Comparison of ENCODE assay signal across 2 cellular contexts in the genomic region with DNA sequence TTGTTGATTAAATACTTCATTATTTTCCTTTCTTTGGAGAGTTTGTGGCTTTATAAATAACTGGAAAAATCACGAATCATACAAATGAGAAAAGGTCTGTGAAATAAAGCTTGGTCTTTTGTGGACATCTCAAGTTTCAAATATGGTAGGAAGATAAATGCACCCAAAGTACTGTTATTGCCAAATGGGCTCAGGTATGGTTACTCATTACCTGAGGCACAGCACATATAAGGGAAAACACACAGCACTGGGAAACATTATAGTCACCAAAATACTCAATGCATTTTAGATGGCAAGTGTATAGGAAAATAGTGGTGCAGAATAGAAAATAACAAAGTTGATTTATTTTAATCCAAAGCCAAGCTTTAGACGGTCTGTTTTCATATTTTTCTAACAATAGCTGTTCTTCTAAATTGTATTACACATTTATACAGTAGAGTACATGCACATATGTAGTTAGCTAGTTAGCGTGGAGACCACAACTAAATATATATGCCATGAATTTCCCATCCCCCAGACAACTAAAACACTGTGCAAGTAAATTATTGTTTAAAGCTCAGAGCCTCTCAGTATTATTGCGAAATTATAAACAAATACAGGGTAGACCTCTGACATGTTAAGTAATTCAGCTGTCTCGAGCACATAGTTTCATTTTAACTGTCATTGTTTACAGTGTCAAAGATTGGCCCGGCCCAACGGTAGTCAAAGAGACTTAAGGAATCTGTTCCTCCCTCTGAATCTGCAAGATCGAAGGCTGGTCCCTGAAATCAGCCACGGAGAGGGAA.
TF ChIP-seq lines count a peak whose summit lies in the region.

No MANE protein-coding gene starts in this region.

TF ChIP-seq in K562, 482 proteins besides CTCF, POLR2A, EP300 and RAD21:
- TF ChIP-seq, protein P1, sequence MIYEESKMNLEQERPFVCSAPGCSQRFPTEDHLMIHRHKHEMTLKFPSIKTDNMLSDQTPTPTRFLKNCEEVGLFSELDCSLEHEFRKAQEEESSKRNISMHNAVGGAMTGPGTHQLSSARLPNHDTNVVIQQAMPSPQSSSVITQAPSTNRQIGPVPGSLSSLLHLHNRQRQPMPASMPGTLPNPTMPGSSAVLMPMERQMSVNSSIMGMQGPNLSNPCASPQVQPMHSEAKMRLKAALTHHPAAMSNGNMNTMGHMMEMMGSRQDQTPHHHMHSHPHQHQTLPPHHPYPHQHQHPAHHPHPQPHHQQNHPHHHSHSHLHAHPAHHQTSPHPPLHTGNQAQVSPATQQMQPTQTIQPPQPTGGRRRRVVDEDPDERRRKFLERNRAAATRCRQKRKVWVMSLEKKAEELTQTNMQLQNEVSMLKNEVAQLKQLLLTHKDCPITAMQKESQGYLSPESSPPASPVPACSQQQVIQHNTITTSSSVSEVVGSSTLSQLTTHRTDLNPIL (CRISPR knock-in tag; IDR thresholded peaks at IDR 0.05): no peak
- no peak for TF ChIP-seq CEBPG (CRISPR knock-in tag; IDR thresholded peaks at IDR 0.05)
- peak; percentile 31 to 61; a peak in 2 of 4 replicates for TF ChIP-seq CEBPG (tag; conservative IDR thresholded peaks at IDR 0.05 in 1 of 2, IDR thresholded peaks at IDR 0.05 in 1 of 2)
- TF ChIP-seq CEBPB (tag; IDR thresholded peaks at IDR 0.05): peak; percentile 81

TF ChIP-seq in HepG2, 621 proteins besides CTCF, POLR2A, EP300 and RAD21 (continued from another document and continues in another):
- TF ChIP-seq SMAD3 (CRISPR knock-in tag; IDR thresholded peaks at IDR 0.05) (peak; percentile 58; the same call in 1 of the 2 replicates), ZNF296 (CRISPR knock-in tag; conservative IDR thresholded peaks at IDR 0.05) (no peak), PRPF4 (IDR thresholded peaks at IDR 0.05; ENCODE audit: low read depth, low read length, poor library complexity, severe bottlenecking) (no peak), NONO (IDR thresholded peaks at IDR 0.05) (no peak), NONO (CRISPR knock-in tag; conservative IDR thresholded peaks at IDR 0.05) (peak; percentile 72; the same call in 1 of the 2 replicates), ZNF343 (CRISPR knock-in tag; IDR thresholded peaks at IDR 0.05) (no peak), ZNF619 (CRISPR knock-in tag; IDR thresholded peaks at IDR 0.05) (no peak), ZNF121 (CRISPR knock-in tag; IDR thresholded peaks at IDR 0.05) (0 out of 2 replicates have a peak, but pooled peaks have one; percentile 6), FOXK1 (CRISPR knock-in tag; IDR thresholded peaks at IDR 0.05; ENCODE audit: borderline replicate concordance, low read depth) (peak; percentile 82; the same call in 1 of the 2 replicates), ZNF335 (CRISPR knock-in tag; IDR thresholded peaks at IDR 0.05) (no peak), NFIB (CRISPR knock-in tag; IDR thresholded peaks at IDR 0.05; ENCODE audit: borderline replicate concordance) (no peak), ZSCAN9 (CRISPR knock-in tag; IDR thresholded peaks at IDR 0.05; ENCODE audit: borderline replicate concordance) (0 out of 2 replicates have a peak, but pooled peaks have one; percentile 59), ZNF883 (CRISPR knock-in tag; IDR thresholded peaks at IDR 0.05; ENCODE audit: not compliant biosample characterization) (no peak), ZNF383 (CRISPR knock-in tag; IDR thresholded peaks at IDR 0.05; ENCODE audit: borderline replicate concordance) (no peak), NR2F2 (IDR thresholded peaks at IDR 0.05; ENCODE audit: borderline replicate concordance, low read depth) (peak; percentile 95), ZNF441 (CRISPR knock-in tag; IDR thresholded peaks at IDR 0.05; ENCODE audit: borderline replicate concordance) (no peak), ATF7-NPFF (CRISPR knock-in tag; IDR thresholded peaks at IDR 0.05; ENCODE audit: low read depth) (no peak), CBX2 (IDR thresholded peaks at IDR 0.05; ENCODE audit: low read depth, low read length) (no peak), CBX2 (CRISPR knock-in tag; IDR thresholded peaks at IDR 0.05; ENCODE audit: low read depth) (no peak), SMYD3 (CRISPR knock-in tag; IDR thresholded peaks at IDR 0.05) (peak; percentile 83; the same call in 1 of the 2 replicates), TOPORS (CRISPR knock-in tag; IDR thresholded peaks at IDR 0.05) (peak; percentile 80; the same call in 1 of the 2 replicates)
- TF ChIP-seq, protein P2, sequence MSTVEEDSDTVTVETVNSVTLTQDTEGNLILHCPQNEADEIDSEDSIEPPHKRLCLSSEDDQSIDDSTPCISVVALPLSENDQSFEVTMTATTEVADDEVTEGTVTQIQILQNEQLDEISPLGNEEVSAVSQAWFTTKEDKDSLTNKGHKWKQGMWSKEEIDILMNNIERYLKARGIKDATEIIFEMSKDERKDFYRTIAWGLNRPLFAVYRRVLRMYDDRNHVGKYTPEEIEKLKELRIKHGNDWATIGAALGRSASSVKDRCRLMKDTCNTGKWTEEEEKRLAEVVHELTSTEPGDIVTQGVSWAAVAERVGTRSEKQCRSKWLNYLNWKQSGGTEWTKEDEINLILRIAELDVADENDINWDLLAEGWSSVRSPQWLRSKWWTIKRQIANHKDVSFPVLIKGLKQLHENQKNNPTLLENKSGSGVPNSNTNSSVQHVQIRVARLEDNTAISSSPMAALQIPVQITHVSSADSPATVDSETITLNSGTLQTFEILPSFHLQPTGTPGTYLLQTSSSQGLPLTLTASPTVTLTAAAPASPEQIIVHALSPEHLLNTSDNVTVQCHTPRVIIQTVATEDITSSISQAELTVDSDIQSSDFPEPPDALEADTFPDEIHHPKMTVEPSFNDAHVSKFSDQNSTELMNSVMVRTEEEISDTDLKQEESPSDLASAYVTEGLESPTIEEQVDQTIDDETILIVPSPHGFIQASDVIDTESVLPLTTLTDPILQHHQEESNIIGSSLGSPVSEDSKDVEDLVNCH (CRISPR knock-in tag; IDR thresholded peaks at IDR 0.05): no peak
- TF ChIP-seq, protein P3, sequence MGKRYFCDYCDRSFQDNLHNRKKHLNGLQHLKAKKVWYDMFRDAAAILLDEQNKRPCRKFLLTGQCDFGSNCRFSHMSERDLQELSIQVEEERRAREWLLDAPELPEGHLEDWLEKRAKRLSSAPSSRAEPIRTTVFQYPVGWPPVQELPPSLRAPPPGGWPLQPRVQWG (CRISPR knock-in tag; IDR thresholded peaks at IDR 0.05; ENCODE audit: borderline replicate concordance, low read depth): no peak
- TF ChIP-seq, protein P4, sequence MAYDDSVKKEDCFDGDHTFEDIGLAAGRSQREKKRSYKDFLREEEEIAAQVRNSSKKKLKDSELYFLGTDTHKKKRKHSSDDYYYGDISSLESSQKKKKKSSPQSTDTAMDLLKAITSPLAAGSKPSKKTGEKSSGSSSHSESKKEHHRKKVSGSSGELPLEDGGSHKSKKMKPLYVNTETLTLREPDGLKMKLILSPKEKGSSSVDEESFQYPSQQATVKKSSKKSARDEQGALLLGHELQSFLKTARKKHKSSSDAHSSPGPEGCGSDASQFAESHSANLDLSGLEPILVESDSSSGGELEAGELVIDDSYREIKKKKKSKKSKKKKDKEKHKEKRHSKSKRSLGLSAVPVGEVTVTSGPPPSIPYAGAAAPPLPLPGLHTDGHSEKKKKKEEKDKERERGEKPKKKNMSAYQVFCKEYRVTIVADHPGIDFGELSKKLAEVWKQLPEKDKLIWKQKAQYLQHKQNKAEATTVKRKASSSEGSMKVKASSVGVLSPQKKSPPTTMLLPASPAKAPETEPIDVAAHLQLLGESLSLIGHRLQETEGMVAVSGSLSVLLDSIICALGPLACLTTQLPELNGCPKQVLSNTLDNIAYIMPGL (CRISPR knock-in tag; IDR thresholded peaks at IDR 0.05; ENCODE audit: borderline replicate concordance in 1 of 2, low read depth in 1 of 2): no peak
- TF ChIP-seq, protein P5, sequence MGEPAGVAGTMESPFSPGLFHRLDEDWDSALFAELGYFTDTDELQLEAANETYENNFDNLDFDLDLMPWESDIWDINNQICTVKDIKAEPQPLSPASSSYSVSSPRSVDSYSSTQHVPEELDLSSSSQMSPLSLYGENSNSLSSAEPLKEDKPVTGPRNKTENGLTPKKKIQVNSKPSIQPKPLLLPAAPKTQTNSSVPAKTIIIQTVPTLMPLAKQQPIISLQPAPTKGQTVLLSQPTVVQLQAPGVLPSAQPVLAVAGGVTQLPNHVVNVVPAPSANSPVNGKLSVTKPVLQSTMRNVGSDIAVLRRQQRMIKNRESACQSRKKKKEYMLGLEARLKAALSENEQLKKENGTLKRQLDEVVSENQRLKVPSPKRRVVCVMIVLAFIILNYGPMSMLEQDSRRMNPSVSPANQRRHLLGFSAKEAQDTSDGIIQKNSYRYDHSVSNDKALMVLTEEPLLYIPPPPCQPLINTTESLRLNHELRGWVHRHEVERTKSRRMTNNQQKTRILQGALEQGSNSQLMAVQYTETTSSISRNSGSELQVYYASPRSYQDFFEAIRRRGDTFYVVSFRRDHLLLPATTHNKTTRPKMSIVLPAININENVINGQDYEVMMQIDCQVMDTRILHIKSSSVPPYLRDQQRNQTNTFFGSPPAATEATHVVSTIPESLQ (CRISPR knock-in tag; conservative IDR thresholded peaks at IDR 0.05): no peak
- TF ChIP-seq, protein P6, sequence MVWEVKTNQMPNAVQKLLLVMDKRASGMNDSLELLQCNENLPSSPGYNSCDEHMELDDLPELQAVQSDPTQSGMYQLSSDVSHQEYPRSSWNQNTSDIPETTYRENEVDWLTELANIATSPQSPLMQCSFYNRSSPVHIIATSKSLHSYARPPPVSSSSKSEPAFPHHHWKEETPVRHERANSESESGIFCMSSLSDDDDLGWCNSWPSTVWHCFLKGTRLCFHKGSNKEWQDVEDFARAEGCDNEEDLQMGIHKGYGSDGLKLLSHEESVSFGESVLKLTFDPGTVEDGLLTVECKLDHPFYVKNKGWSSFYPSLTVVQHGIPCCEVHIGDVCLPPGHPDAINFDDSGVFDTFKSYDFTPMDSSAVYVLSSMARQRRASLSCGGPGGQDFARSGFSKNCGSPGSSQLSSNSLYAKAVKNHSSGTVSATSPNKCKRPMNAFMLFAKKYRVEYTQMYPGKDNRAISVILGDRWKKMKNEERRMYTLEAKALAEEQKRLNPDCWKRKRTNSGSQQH (CRISPR knock-in tag; IDR thresholded peaks at IDR 0.05; ENCODE audit: low read depth): no peak; the same call in 1 of the 2 replicates
- TF ChIP-seq, protein P7, sequence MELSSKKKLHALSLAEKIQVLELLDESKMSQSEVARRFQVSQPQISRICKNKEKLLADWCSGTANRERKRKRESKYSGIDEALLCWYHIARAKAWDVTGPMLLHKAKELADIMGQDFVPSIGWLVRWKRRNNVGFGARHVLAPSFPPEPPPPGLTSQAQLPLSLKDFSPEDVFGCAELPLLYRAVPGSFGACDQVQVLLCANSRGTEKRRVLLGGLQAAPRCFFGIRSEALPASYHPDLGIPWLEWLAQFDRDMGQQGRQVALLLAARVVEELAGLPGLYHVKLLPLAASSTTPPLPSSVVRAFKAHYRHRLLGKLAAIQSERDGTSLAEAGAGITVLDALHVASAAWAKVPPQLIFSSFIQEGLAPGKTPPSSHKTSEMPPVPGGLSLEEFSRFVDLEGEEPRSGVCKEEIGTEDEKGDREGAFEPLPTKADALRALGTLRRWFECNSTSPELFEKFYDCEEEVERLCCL (CRISPR knock-in tag; IDR thresholded peaks at IDR 0.05; ENCODE audit: borderline replicate concordance): no peak
- TF ChIP-seq, protein P8, sequence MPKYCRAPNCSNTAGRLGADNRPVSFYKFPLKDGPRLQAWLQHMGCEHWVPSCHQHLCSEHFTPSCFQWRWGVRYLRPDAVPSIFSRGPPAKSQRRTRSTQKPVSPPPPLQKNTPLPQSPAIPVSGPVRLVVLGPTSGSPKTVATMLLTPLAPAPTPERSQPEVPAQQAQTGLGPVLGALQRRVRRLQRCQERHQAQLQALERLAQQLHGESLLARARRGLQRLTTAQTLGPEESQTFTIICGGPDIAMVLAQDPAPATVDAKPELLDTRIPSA (CRISPR knock-in tag; IDR thresholded peaks at IDR 0.05; ENCODE audit: borderline replicate concordance): 0 out of 2 replicates have a peak, but pooled peaks have one; percentile 14
- TF ChIP-seq, protein P9, sequence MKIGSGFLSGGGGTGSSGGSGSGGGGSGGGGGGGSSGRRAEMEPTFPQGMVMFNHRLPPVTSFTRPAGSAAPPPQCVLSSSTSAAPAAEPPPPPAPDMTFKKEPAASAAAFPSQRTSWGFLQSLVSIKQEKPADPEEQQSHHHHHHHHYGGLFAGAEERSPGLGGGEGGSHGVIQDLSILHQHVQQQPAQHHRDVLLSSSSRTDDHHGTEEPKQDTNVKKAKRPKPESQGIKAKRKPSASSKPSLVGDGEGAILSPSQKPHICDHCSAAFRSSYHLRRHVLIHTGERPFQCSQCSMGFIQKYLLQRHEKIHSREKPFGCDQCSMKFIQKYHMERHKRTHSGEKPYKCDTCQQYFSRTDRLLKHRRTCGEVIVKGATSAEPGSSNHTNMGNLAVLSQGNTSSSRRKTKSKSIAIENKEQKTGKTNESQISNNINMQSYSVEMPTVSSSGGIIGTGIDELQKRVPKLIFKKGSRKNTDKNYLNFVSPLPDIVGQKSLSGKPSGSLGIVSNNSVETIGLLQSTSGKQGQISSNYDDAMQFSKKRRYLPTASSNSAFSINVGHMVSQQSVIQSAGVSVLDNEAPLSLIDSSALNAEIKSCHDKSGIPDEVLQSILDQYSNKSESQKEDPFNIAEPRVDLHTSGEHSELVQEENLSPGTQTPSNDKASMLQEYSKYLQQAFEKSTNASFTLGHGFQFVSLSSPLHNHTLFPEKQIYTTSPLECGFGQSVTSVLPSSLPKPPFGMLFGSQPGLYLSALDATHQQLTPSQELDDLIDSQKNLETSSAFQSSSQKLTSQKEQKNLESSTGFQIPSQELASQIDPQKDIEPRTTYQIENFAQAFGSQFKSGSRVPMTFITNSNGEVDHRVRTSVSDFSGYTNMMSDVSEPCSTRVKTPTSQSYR (CRISPR knock-in tag; IDR thresholded peaks at IDR 0.05; ENCODE audit: borderline replicate concordance): peak; percentile 84; the same call in 1 of the 2 replicates
- TF ChIP-seq, protein P10, sequence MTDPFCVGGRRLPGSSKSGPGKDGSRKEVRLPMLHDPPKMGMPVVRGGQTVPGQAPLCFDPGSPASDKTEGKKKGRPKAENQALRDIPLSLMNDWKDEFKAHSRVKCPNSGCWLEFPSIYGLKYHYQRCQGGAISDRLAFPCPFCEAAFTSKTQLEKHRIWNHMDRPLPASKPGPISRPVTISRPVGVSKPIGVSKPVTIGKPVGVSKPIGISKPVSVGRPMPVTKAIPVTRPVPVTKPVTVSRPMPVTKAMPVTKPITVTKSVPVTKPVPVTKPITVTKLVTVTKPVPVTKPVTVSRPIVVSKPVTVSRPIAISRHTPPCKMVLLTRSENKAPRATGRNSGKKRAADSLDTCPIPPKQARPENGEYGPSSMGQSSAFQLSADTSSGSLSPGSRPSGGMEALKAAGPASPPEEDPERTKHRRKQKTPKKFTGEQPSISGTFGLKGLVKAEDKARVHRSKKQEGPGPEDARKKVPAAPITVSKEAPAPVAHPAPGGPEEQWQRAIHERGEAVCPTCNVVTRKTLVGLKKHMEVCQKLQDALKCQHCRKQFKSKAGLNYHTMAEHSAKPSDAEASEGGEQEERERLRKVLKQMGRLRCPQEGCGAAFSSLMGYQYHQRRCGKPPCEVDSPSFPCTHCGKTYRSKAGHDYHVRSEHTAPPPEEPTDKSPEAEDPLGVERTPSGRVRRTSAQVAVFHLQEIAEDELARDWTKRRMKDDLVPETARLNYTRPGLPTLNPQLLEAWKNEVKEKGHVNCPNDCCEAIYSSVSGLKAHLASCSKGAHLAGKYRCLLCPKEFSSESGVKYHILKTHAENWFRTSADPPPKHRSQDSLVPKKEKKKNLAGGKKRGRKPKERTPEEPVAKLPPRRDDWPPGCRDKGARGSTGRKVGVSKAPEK (CRISPR knock-in tag; IDR thresholded peaks at IDR 0.05; ENCODE audit: borderline replicate concordance): no peak
- TF ChIP-seq, protein P11, sequence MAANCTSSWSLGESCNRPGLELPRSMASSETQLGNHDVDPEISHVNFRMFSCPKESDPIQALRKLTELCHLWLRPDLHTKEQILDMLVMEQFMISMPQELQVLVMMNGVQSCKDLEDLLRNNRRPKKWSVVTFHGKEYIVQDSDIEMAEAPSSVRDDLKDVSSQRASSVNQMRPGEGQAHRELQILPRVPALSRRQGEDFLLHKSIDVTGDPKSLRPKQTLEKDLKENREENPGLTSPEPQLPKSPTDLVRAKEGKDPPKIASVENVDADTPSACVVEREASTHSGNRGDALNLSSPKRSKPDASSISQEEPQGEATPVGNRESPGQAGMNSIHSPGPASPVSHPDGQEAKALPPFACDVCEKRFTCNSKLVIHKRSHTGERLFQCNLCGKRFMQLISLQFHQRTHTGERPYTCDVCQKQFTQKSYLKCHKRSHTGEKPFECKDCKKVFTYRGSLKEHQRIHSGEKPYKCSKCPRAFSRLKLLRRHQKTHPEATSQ (CRISPR knock-in tag; IDR thresholded peaks at IDR 0.05; ENCODE audit: borderline replicate concordance): no peak
